In the genomic region with DNA sequence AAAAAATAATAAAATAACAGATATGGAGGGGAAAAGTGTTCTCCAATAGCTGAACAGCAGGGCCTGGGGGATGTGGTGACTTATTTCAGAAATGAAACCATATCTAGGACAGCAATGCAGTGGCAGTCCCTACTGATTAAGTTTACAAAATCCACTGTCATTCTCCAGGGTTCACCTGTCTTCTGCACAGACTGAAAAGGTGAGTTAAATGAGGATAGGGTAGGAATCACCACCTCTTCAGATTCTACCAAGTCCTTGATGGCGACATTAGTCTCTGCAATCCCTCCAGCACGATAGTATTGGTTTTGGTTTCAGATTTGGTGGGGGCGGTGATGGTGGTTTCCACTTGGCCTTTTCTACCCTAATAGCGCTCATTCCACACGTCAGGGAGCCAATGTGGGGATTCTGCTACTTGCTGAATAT, we compare ENCODE assay signal across 9 cellular contexts.
A peak's percentile ranks its signal among the peaks of the same experiment; 100 is the strongest.
DNase-seq lines count a peak whose midpoint lies in the region; ATAC-seq lines count a peak whose summit lies in the region.
"Had no signal": no experiment of that assay in that cellular context is flagged by ENCODE, and none has a peak within 500 bp of the region (broad histone marks: within the 10 kb centered on the region; RNA-seq: fewer than 3 reads in every experiment).

No MANE protein-coding gene starts in this region.

- ATAC-seq in GM21825 (IDR thresholded peaks at IDR 0.05; ENCODE audit: unreplicated experiment) (peak; percentile 93), HG03521 (IDR thresholded peaks at IDR 0.05; ENCODE audit: unreplicated experiment) (peak; percentile 92)

- DNase-seq in activated T-cell treated with anti-CD3 and anti-CD28 coated beads for 48 hours (ENCODE audit: low read depth) (peak; percentile 17), NCI-H1436 (lab: John Stamatoyannopoulos, UW) (no peak), COLO668 (lab: John Stamatoyannopoulos, UW; ENCODE audit: unreplicated experiment) (no peak), SHP77 treated with DMSO at 0.1 percent for 48 hours (lab: John Stamatoyannopoulos, UW) (no peak)
- no peak for DNase-seq in activated T-cell treated with anti-CD3 and anti-CD28 coated beads, Interleukin-2, amount 50 U/mL, for 1 hour
- peak; percentile 3 to 25 for DNase-seq in stimulated activated CD4-positive, alpha-beta T cell treated with anti-CD3 and anti-CD28 coated beads, Interleukin-4, amount 100 ng/mL, for 48 hours (ENCODE audit: low read depth in 2 of 2)
- DNase-seq: NCI-H2227 treated with DMSO at 0.1 percent for 48 hours had no signal

Comparison
In these comparisons a context has a peak if more than half of its experiments do, and no peak if none do; other contexts are left out.
1. DNase-seq: peak in activated T-cell treated with anti-CD3 and anti-CD28 coated beads for 48 hours (single experiment) and stimulated activated CD4-positive, alpha-beta T cell treated with anti-CD3 and anti-CD28 coated beads, Interleukin-4, amount 100 ng/mL, for 48 hours (2 of 2); none in activated T-cell treated with anti-CD3 and anti-CD28 coated beads, Interleukin-2, amount 50 U/mL, for 1 hour (single experiment), NCI-H1436 (single experiment), COLO668 (single experiment) and SHP77 treated with DMSO at 0.1 percent for 48 hours (single experiment).